19 cellular contexts compared by ENCODE assay signal in genomic region chr11:69495441-69496201, GRCh38. TPM values are rescaled to one million over a fixed set of nuclear protein-coding genes. Genes with fewer than 3 reads are reported as not detected.
DNase-seq lines count a peak whose midpoint lies in the region; ATAC-seq and TF ChIP-seq lines count a peak whose summit lies in the region.
"Had no signal": no experiment of that assay in that cellular context is flagged by ENCODE, and none has a peak within 500 bp of the region (broad histone marks: within the 10 kb centered on the region; RNA-seq: fewer than 3 reads in every experiment).

No MANE protein-coding gene starts in this region.

- no peaks in the 10 kb centered on the region for H3K9me3 Mint-ChIP-seq in Caco-2 (ENCODE audit: unreplicated experiment)
- H3K9me3 Mint-ChIP-seq in chondrocyte (ENCODE audit: low read depth) = no peaks in the 10 kb centered on the region
- H3K9me3 Mint-ChIP-seq: CD4-positive, CD25-positive, alpha-beta regulatory T cell; HFFc6 had no signal

- no peak for ATAC-seq in lower lobe of right lung

- peak overlapping the region; percentile 3 for H3K4me3 Mint-ChIP-seq in Caco-2 (ENCODE audit: unreplicated experiment)
- H3K4me3 Mint-ChIP-seq in chondrocyte (ENCODE audit: unreplicated experiment) = no peak overlapping the region
- H3K4me3 Mint-ChIP-seq: CD4-positive, CD25-positive, alpha-beta regulatory T cell had no signal

- H3K27ac ChIP-seq in lower lobe of right lung = no peak overlapping the region
- H3K27ac ChIP-seq in prostate gland = no peak overlapping the region

- intact Hi-C loops in Caco-2 (cut with micrococcal nuclease; ENCODE audit: unreplicated experiment) = loop anchor here (2.0 to 5.0 kb wide), 2 partner anchors 143 to 373 kb away; no protein-coding TSS in a partner anchor
- intact Hi-C loops in lower lobe of right lung (cut with DNase I) = no loop called here
- intact Hi-C loops in prostate gland (cut with DNase I) = loop anchor here (10.0 kb wide), 1 partner anchor 139 kb away; no protein-coding TSS in a partner anchor

- TF ChIP-seq CTCF in Caco-2 (IDR thresholded peaks at IDR 0.05; ENCODE audit: insufficient read depth in 1 of 2, low read depth in 1 of 2, low read length in 1 of 2, severe bottlenecking in 1 of 2, unreplicated experiment in 1 of 2) (no peak), chondrocyte (IDR thresholded peaks at IDR 0.05) (no peak), lower lobe of right lung (IDR thresholded peaks at IDR 0.05) (no peak), prostate gland (IDR thresholded peaks at IDR 0.05) (no peak)

- H3K27me3 ChIP-seq in Caco-2 (replicated peaks; ENCODE audit: control insufficient read depth, insufficient read depth, low read length) (no peaks in the 10 kb centered on the region), lower lobe of right lung (ENCODE audit: low read depth) (no peaks in the 10 kb centered on the region), prostate gland (replicated peaks; ENCODE audit: insufficient read depth) (no peaks in the 10 kb centered on the region)

- H3K4me1 Mint-ChIP-seq in Caco-2 (ENCODE audit: low read depth, unreplicated experiment) (peaks cover 66% of the 10 kb centered on the region), chondrocyte (ENCODE audit: low read depth) (peaks cover 18% of the 10 kb centered on the region)

- POLR2A ChIA-PET in Caco-2 (lab: Charles Lee) = no interaction called here

- CTCF ChIA-PET in Caco-2 (lab: Charles Lee) = no interaction called here

- no peak for TF ChIP-seq POLR2A in prostate gland (IDR thresholded peaks at IDR 0.05)

- 93% methylated on average over 12 of the region's 12 CpGs for WGBS in prostate gland

- H3K27ac Mint-ChIP-seq in Caco-2 (ENCODE audit: unreplicated experiment) (peak overlapping the region; percentile 92), chondrocyte (ENCODE audit: unreplicated experiment) (no peak overlapping the region)
- H3K27ac Mint-ChIP-seq: CD4-positive, CD25-positive, alpha-beta regulatory T cell had no signal

- H3K36me3 ChIP-seq in Caco-2 (ENCODE audit: control insufficient read depth, insufficient read depth, low read length) (no peaks in the 10 kb centered on the region), lower lobe of right lung (no peaks in the 10 kb centered on the region), prostate gland (no peaks in the 10 kb centered on the region)

- H3K36me3 Mint-ChIP-seq in Caco-2 (ENCODE audit: insufficient read depth, unreplicated experiment) (no peaks in the 10 kb centered on the region), chondrocyte (ENCODE audit: low read depth) (no peaks in the 10 kb centered on the region)
- H3K36me3 Mint-ChIP-seq: CD4-positive, CD25-positive, alpha-beta regulatory T cell had no signal

- H3K9me3 ChIP-seq in Caco-2 (no peaks in the 10 kb centered on the region), lower lobe of right lung (no peaks in the 10 kb centered on the region), prostate gland (no peaks in the 10 kb centered on the region)

- no TSS peak for BruUV-seq in Caco-2 (replicated peaks; lab: Mats Ljungman, UMichigan)

- H3K4me1 ChIP-seq in Caco-2 = peaks cover 57% of the 10 kb centered on the region
- peaks cover 25% of the 10 kb centered on the region for H3K4me1 ChIP-seq in lower lobe of right lung
- peaks cover 3% of the 10 kb centered on the region for H3K4me1 ChIP-seq in prostate gland (replicated peaks)

- DNase-seq in Caco-2 (no peak), chondrocyte (ENCODE audit: low spot score) (peak; percentile 68), lower lobe of right lung (peak; percentile 30), retina (peak; percentile 3), germinal center (ENCODE audit: low spot score) (no peak), prostate gland (ENCODE audit: low spot score) (no peak), NCI-H2171 (lab: John Stamatoyannopoulos, UW) (no peak), ecto neural progenitor cell (ENCODE audit: low spot score) (no peak)
- DNase-seq: CD4-positive, CD25-positive, alpha-beta regulatory T cell; DND-41; GDM1; HFFc6; Kasumi-1; NCI-H1105 treated with DMSO at 0.1 percent for 48 hours; NCI-H187; NCI-H774; SIG-M5 had no signal

- no peaks in the 10 kb centered on the region for H3K27me3 Mint-ChIP-seq in Caco-2 (ENCODE audit: insufficient read depth, unreplicated experiment)
- H3K27me3 Mint-ChIP-seq in chondrocyte (ENCODE audit: low read depth) = peaks cover 15% of the 10 kb centered on the region

- H3K4me3 ChIP-seq in Caco-2 (ENCODE audit: low read depth, low read length) (no peak overlapping the region), lower lobe of right lung (no peak overlapping the region), prostate gland (no peak overlapping the region)

RNA-seq across cellular contexts. Expression of gene LINC01488, which starts 14.2 kb away (rescaled TPM):
- 0.12 TPM in 1 of 2 replicates, not detected in the other for total RNA-seq in Caco-2 (2022)
- not detected in 3 replicates for total RNA-seq in chondrocyte
- total RNA-seq in lower lobe of right lung = not detected
- total RNA-seq in prostate gland = not detected
- total RNA-seq: A673; CD4-positive, CD25-positive, alpha-beta regulatory T cell; HFFc6; NCI-H460 had no signal

Comparison
In these comparisons a context has a peak if more than half of its experiments do, and no peak if none do; other contexts are left out.
1. DNase-seq: peak in chondrocyte (single experiment), lower lobe of right lung (single experiment) and retina (single experiment); none in Caco-2 (0 of 2), germinal center (single experiment), prostate gland (single experiment), NCI-H2171 (single experiment) and ecto neural progenitor cell (single experiment).